1 cellular context compared by ENCODE assay signal in the genomic region with DNA sequence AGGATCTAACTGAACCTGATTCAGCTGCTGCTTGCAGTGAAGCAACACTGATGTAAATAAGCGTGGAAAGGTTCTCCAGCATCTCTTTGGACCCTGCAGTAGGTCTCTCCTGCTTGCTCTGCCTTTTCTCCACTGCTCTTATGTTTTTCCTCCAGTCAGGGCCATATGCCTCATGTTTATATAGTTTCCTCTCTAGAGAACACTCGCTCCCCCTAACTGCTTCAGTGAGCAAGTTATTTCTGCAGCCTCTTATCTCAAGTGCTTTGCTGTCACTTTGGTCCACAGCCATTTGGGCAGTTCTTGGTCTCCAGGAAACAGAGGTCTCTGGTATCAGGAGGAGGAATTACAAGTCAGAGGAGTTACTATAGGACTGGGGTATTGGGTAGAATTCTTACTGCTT.
TF ChIP-seq lines count a peak whose summit lies in the region.

No MANE protein-coding gene starts in this region.

TF ChIP-seq in liver, 16 proteins besides CTCF, POLR2A, EP300 and RAD21 (continued from another document):
- TF ChIP-seq, protein P1, sequence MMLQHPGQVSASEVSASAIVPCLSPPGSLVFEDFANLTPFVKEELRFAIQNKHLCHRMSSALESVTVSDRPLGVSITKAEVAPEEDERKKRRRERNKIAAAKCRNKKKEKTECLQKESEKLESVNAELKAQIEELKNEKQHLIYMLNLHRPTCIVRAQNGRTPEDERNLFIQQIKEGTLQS (IDR thresholded peaks at IDR 0.05) = no peak
- TF ChIP-seq FOXA2 (IDR thresholded peaks at IDR 0.05) (no peak), JUND (IDR thresholded peaks at IDR 0.05) (no peak), TAF1 (conservative IDR thresholded peaks at IDR 0.05) (no peak), RXRA (IDR thresholded peaks at IDR 0.05) (no peak)
- TF ChIP-seq, protein P2, sequence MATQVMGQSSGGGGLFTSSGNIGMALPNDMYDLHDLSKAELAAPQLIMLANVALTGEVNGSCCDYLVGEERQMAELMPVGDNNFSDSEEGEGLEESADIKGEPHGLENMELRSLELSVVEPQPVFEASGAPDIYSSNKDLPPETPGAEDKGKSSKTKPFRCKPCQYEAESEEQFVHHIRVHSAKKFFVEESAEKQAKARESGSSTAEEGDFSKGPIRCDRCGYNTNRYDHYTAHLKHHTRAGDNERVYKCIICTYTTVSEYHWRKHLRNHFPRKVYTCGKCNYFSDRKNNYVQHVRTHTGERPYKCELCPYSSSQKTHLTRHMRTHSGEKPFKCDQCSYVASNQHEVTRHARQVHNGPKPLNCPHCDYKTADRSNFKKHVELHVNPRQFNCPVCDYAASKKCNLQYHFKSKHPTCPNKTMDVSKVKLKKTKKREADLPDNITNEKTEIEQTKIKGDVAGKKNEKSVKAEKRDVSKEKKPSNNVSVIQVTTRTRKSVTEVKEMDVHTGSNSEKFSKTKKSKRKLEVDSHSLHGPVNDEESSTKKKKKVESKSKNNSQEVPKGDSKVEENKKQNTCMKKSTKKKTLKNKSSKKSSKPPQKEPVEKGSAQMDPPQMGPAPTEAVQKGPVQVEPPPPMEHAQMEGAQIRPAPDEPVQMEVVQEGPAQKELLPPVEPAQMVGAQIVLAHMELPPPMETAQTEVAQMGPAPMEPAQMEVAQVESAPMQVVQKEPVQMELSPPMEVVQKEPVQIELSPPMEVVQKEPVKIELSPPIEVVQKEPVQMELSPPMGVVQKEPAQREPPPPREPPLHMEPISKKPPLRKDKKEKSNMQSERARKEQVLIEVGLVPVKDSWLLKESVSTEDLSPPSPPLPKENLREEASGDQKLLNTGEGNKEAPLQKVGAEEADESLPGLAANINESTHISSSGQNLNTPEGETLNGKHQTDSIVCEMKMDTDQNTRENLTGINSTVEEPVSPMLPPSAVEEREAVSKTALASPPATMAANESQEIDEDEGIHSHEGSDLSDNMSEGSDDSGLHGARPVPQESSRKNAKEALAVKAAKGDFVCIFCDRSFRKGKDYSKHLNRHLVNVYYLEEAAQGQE (IDR thresholded peaks at IDR 0.05) = no peak
TF ChIP-seq in liver: peak in this region for 0.
